ENCODE assay signal across 7 cellular contexts in the genomic region with DNA sequence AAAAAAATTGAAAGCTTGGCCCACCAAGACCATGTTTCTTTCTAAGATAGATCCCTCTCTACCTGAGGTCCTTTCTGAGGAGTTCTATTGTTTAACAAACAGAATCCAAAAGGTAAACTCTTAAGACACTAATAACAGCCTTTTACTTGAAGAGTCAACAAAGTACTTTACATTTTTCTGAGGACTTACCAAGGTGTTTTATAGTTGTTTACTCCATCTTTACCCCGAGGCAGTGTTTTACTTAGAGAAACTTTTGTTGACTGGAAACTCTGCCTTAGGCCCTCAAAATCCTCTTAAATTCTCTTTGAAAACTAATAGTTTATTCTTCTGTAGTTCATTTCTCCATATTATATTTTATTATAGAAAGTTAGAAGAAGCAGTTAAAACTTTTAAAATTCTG. TPM values are rescaled to one million over a fixed set of nuclear protein-coding genes. Genes with fewer than 3 reads are reported as not detected.
"Had no signal": no experiment of that assay in that cellular context is flagged by ENCODE, and none has a peak within 500 bp of the region (broad histone marks: within the 10 kb centered on the region; RNA-seq: fewer than 3 reads in every experiment).

No MANE protein-coding gene starts in this region.

- H3K4me2 ChIP-seq: GM23338 had no signal

- ATAC-seq: GM23338, HepG2 had no signal

- H3K27me3 Mint-ChIP-seq: IgD-negative memory B cell had no signal

- H3K27ac ChIP-seq: HL-60 had no signal

- H2AFZ ChIP-seq: GM23338 had no signal

- H3K27ac Mint-ChIP-seq: GM23338, H9, IgD-negative memory B cell had no signal

- H3K4me3 ChIP-seq: GM23338 had no signal

- H3K9me3 Mint-ChIP-seq: GM23338, H9 had no signal

- H3K4me1 Mint-ChIP-seq: GM23338, H9, IgD-negative memory B cell had no signal

- DNase-seq: H9, HCEC 1CT, KBM-7 had no signal

- H3K4me3 Mint-ChIP-seq: GM23338, H9, IgD-negative memory B cell had no signal

RNA-seq across cellular contexts. Expression of a gene that starts 49.7 kb away (rescaled TPM):
- total RNA-seq: HepG2 had no signal
- polyA plus RNA-seq: HepG2, IgD-negative memory B cell had no signal
